9 cellular contexts compared by ENCODE assay signal in genomic region chr12:124109760-124110159, GRCh38.
DNase-seq lines count a peak whose midpoint lies in the region; ATAC-seq, FAIRE-seq and TF ChIP-seq lines count a peak whose summit lies in the region.
"Had no signal": no experiment of that assay in that cellular context is flagged by ENCODE, and none has a peak within 500 bp of the region (broad histone marks: within the 10 kb centered on the region; RNA-seq: fewer than 3 reads in every experiment).

No MANE protein-coding gene starts in this region.

- CTCF ChIA-PET in A549 (lab: Yijun Ruan, JAX) = no interaction called here

- H3K9me3 ChIP-seq in A549 = peaks cover 5% of the 10 kb centered on the region; the same call in 1 of the 3 replicates

- no peak for TF ChIP-seq POLR2A in A549 (IDR thresholded peaks at IDR 0.05; ENCODE audit: low read length)

- FAIRE-seq in A549 (lab: Jason Lieb, UNC) = peak; percentile 46

- no peak for TF ChIP-seq EP300 in A549 (IDR thresholded peaks at IDR 0.05)

- TF ChIP-seq CTCF in A549 (IDR thresholded peaks at IDR 0.05) (no peak), GM06990 (IDR thresholded peaks at IDR 0.05; ENCODE audit: insufficient read depth, low read length, poor library complexity, severe bottlenecking) (no peak)

- peak; percentile 85 to 98 for ATAC-seq in A549
- ATAC-seq in HG02981 (IDR thresholded peaks at IDR 0.05; ENCODE audit: unreplicated experiment) = no peak
- ATAC-seq in GM19324 (IDR thresholded peaks at IDR 0.05; ENCODE audit: low FRiP score, unreplicated experiment) = no peak
- no peak for ATAC-seq in GM21360 (IDR thresholded peaks at IDR 0.05; ENCODE audit: unreplicated experiment)
- ATAC-seq: left ventricle myocardium superior had no signal

- in situ Hi-C loops in T47D (cut with HindIII; ENCODE audit: low pct_unique_long_range_greater_than_20kb, low sequenced_read_pairs) = no loop called here

- 10% methylated on average over 3 of the region's 3 CpGs for WGBS in A549 (ENCODE audit: missing lambda C conversion rate)

- DNase-seq in A549 (ENCODE audit: low read depth in 1 of 2, low spot score in 1 of 2) = peak; percentile 71 to 76
- DNase-seq in GM06990 (ENCODE audit: extremely low read depth, insufficient read length) = peak; percentile 22
- peak; percentile 41 for DNase-seq in NCI-H460 (ENCODE audit: extremely low read depth, low read depth)
- peak; percentile 82 to 89 for DNase-seq in T47D (ENCODE audit: low read depth in 1 of 2, low spot score in 1 of 2)
- no peak for DNase-seq in activated T-cell treated with anti-CD3 and anti-CD28 coated beads for 4 hours
- DNase-seq: left ventricle myocardium superior had no signal

- no peak for TF ChIP-seq RAD21 in A549 (conservative IDR thresholded peaks at IDR 0.05 in 1 of 2, IDR thresholded peaks at IDR 0.05 in 1 of 2)

- H3K27ac ChIP-seq in A549 = no peak overlapping the region

- H3K36me3 ChIP-seq in GM06990 (ENCODE audit: control insufficient read depth, insufficient read depth, low read length) = no peaks in the 10 kb centered on the region

- H3K27me3 ChIP-seq in GM06990 (replicated peaks; ENCODE audit: control insufficient read depth, insufficient read depth, low read length) = no peaks in the 10 kb centered on the region

- H3K4me3 ChIP-seq in A549 = no peak overlapping the region
- no peak overlapping the region for H3K4me3 ChIP-seq in GM06990 (replicated peaks; ENCODE audit: low read depth, low read length)

- no peak overlapping the region for H3K4me2 ChIP-seq in A549

- POLR2A ChIA-PET in A549 (lab: Yijun Ruan, JAX) = no interaction called here

- H3K4me1 ChIP-seq in A549 = no peaks in the 10 kb centered on the region

TF ChIP-seq in A549, 52 proteins besides CTCF, POLR2A, EP300 and RAD21:
- peak; percentile 86 for TF ChIP-seq USF2 (IDR thresholded peaks at IDR 0.05)
- TF ChIP-seq JUN (IDR thresholded peaks at IDR 0.05) = no peak

Comparison
In these comparisons a context has a peak if more than half of its experiments do, and no peak if none do; other contexts are left out.
1. ATAC-seq: peak in A549 (2 of 2); none in HG02981 (single experiment), GM19324 (single experiment) and GM21360 (single experiment).